In genomic region chr1:93275634-93276295, GRCh38 we compare ENCODE assay signal across 17 cellular contexts.
DNase-seq lines count a peak whose midpoint lies in the region; ATAC-seq, FAIRE-seq and TF ChIP-seq lines count a peak whose summit lies in the region.
"Had no signal": no experiment of that assay in that cellular context is flagged by ENCODE, and none has a peak within 500 bp of the region (broad histone marks: within the 10 kb centered on the region; RNA-seq: fewer than 3 reads in every experiment).

No MANE protein-coding gene starts in this region.

- no peak overlapping the region for H2AFZ ChIP-seq in MM.1S (ENCODE audit: low read length)

- no peaks in the 10 kb centered on the region for H3K4me1 ChIP-seq in RWPE2 (ENCODE audit: insufficient read depth, poor library complexity, severe bottlenecking)
- no peaks in the 10 kb centered on the region for H3K4me1 ChIP-seq in left lung
- no peaks in the 10 kb centered on the region for H3K4me1 ChIP-seq in MM.1S (ENCODE audit: low read length)

- no peak overlapping the region for H3K4me3 Mint-ChIP-seq in type B pancreatic cell
- H3K4me3 Mint-ChIP-seq: activated naive CD8-positive, alpha-beta T cell treated with anti-CD3 and anti-CD28 coated beads, Interleukin-2, amount 50 U/mL, for 24 hours; activated T-helper 1 cell treated with anti-CD3 and anti-CD28 coated beads, Interleukin-12 subunit alpha, Interleukin-12 subunit beta, Interleukin-2, Interleukin-4 antibody, amounts not matched to agents 30 ng/mL and 10 ng/mL and 1 ng/mL, durations not matched to agents 14 hours and 24 hours and 36 hours; stimulated activated memory B cell treated with anti-CD40 and anti-IgM and Interleukin-4, amounts not matched to agents 10 μg/mL and 1 μg/mL and 100 μg/mL, for 72 hours had no signal

- TF ChIP-seq CTCF in RWPE2 (IDR thresholded peaks at IDR 0.05; ENCODE audit: poor library complexity, severe bottlenecking) (no peak), left lung (IDR thresholded peaks at IDR 0.05) (no peak), type B pancreatic cell (conservative IDR thresholded peaks at IDR 0.05) (no peak), MM.1S (IDR thresholded peaks at IDR 0.05; ENCODE audit: low read length) (no peak)

- peaks cover 8% of the 10 kb centered on the region for H3K9me3 Mint-ChIP-seq in type B pancreatic cell

- H3K9me3 ChIP-seq in RWPE2 (ENCODE audit: severe bottlenecking) (peaks cover 7% of the 10 kb centered on the region), left lung (peaks cover 0 to 8% of the 10 kb centered on the region in 2 donors), MM.1S (replicated peaks; ENCODE audit: insufficient read depth, low read length) (no peaks in the 10 kb centered on the region)

- H3K36me3 ChIP-seq in RWPE2 (ENCODE audit: low read depth) = no peaks in the 10 kb centered on the region
- H3K36me3 ChIP-seq in left lung = no peaks in the 10 kb centered on the region
- no peaks in the 10 kb centered on the region for H3K36me3 ChIP-seq in MM.1S (replicated peaks; ENCODE audit: insufficient read depth, low read length)

- H3K79me2 ChIP-seq in MM.1S (ENCODE audit: low read length) = no peaks in the 10 kb centered on the region

- peaks cover 16% of the 10 kb centered on the region for H3K36me3 Mint-ChIP-seq in type B pancreatic cell

- H3K27me3 ChIP-seq in RWPE2 (ENCODE audit: insufficient read depth, poor library complexity, severe bottlenecking) = no peaks in the 10 kb centered on the region
- H3K27me3 ChIP-seq in left lung = no peaks in the 10 kb centered on the region
- no peaks in the 10 kb centered on the region for H3K27me3 ChIP-seq in MM.1S (replicated peaks; ENCODE audit: insufficient read depth, low read length)

- H3F3A ChIP-seq in MM.1S (ENCODE audit: insufficient read depth, low read length) = no peaks in the 10 kb centered on the region

- H3K4me1 Mint-ChIP-seq in type B pancreatic cell (ENCODE audit: unreplicated experiment) = peaks cover 5% of the 10 kb centered on the region
- H3K4me1 Mint-ChIP-seq: activated naive CD8-positive, alpha-beta T cell treated with anti-CD3 and anti-CD28 coated beads, Interleukin-2, amount 50 U/mL, for 24 hours; stimulated activated memory B cell treated with anti-CD40 and anti-IgM and Interleukin-4, amounts not matched to agents 10 μg/mL and 1 μg/mL and 100 μg/mL, for 72 hours had no signal

- intact Hi-C loops in left lung (cut with DNase I) = no loop called here

- H3K4me3 ChIP-seq in RWPE2 (ENCODE audit: severe bottlenecking) = no peak overlapping the region
- no peak overlapping the region for H3K4me3 ChIP-seq in left lung
- no peak overlapping the region for H3K4me3 ChIP-seq in MM.1S (ENCODE audit: low read length)

- no peak overlapping the region for H3K27ac ChIP-seq in RWPE2 (ENCODE audit: poor library complexity, severe bottlenecking)
- H3K27ac ChIP-seq in left lung = peak overlapping the region; percentile 43 to 66
- no peak overlapping the region for H3K27ac ChIP-seq in MM.1S (ENCODE audit: low read length)

- peak overlapping the region; percentile 79 for H3K27ac Mint-ChIP-seq in type B pancreatic cell
- H3K27ac Mint-ChIP-seq: activated naive CD8-positive, alpha-beta T cell treated with anti-CD3 and anti-CD28 coated beads, Interleukin-2, amount 50 U/mL, for 24 hours; activated T-helper 1 cell treated with anti-CD3 and anti-CD28 coated beads, Interleukin-12 subunit alpha, Interleukin-12 subunit beta, Interleukin-2, Interleukin-4 antibody, amounts not matched to agents 30 ng/mL and 10 ng/mL and 1 ng/mL, durations not matched to agents 14 hours and 24 hours and 36 hours; stimulated activated memory B cell treated with anti-CD40 and anti-IgM and Interleukin-4, amounts not matched to agents 10 μg/mL and 1 μg/mL and 100 μg/mL, for 72 hours had no signal

- H3K27me3 Mint-ChIP-seq in type B pancreatic cell = no peaks in the 10 kb centered on the region
- H3K27me3 Mint-ChIP-seq: activated naive CD8-positive, alpha-beta T cell treated with anti-CD3 and anti-CD28 coated beads, Interleukin-2, amount 50 U/mL, for 24 hours; stimulated activated memory B cell treated with anti-CD40 and anti-IgM and Interleukin-4, amounts not matched to agents 10 μg/mL and 1 μg/mL and 100 μg/mL, for 72 hours had no signal

- no peak overlapping the region for H3K9ac ChIP-seq in MM.1S (ENCODE audit: low read length)

- no peak for FAIRE-seq in frontal cortex (lab: Jason Lieb, UNC)
- FAIRE-seq: A204.1, GM12891 had no signal

- H3K9me2 ChIP-seq in MM.1S (replicated peaks; ENCODE audit: insufficient read depth, low read length) = no peaks in the 10 kb centered on the region

- no peak overlapping the region for H3K4me2 ChIP-seq in MM.1S (ENCODE audit: low read depth, low read length)

- ATAC-seq in RWPE2 (ENCODE audit: low read depth) = peak; percentile 44; the same call in 1 of the 3 replicates
- ATAC-seq in left lung = peak; percentile 87
- ATAC-seq: activated naive CD8-positive, alpha-beta T cell treated with anti-CD3 and anti-CD28 coated beads, Interleukin-2, amount 50 U/mL, for 24 hours; stimulated activated memory B cell treated with anti-CD40 and anti-IgM and Interleukin-4, amounts not matched to agents 10 μg/mL and 1 μg/mL and 100 μg/mL, for 72 hours had no signal

- no peaks in the 10 kb centered on the region for H4K20me1 ChIP-seq in MM.1S (ENCODE audit: insufficient read depth, low read length)

- peak; percentile 2 for DNase-seq in NCI-H2196 treated with DMSO at 0.1 percent for 48 hours (lab: John Stamatoyannopoulos, UW; ENCODE audit: unreplicated experiment)
- DNase-seq in NCI-H2196 (lab: John Stamatoyannopoulos, UW; ENCODE audit: unreplicated experiment) = no peak
- DNase-seq in RWPE2 (ENCODE audit: low spot score) = no peak
- DNase-seq in left lung = peak in 1 of 2 donors; percentile 38
- DNase-seq in type B pancreatic cell (ENCODE audit: extremely low spot score, unreplicated experiment) = no peak
- DNase-seq in MM.1S = no peak
- DNase-seq in frontal cortex (ENCODE audit: low spot score in 2 of 2) = no peak
- no peak for DNase-seq in stimulated activated CD4-positive, alpha-beta T cell treated with anti-CD3 and anti-CD28 coated beads, Interleukin-12 subunit alpha, Interleukin-12 subunit beta, amount 100 ng/mL, for 4 hours
- DNase-seq: activated naive CD8-positive, alpha-beta T cell treated with anti-CD3 and anti-CD28 coated beads, Interleukin-2, amount 50 U/mL, for 24 hours; effector CD8-positive, alpha-beta T cell; midbrain; NCI-H1092; NCI-H524 had no signal

Comparison
In these comparisons a context has a peak if more than half of its experiments do, and no peak if none do; other contexts are left out.
1. H3K27ac ChIP-seq: peak in left lung (2 of 2); none in RWPE2 (single experiment) and MM.1S (single experiment).